Comparison of ENCODE assay signal across 23 cellular contexts in genomic region chr5:100794218-100794617, GRCh38.
"Had no signal": no experiment of that assay in that cellular context is flagged by ENCODE, and none has a peak within 500 bp of the region (broad histone marks: within the 10 kb centered on the region; RNA-seq: fewer than 3 reads in every experiment).

No MANE protein-coding gene starts in this region.

- H3K27me3 ChIP-seq: neural progenitor cell, ovary, right atrium auricular region, right lobe of liver, tibial nerve, upper lobe of left lung, vagina had no signal

- DNase-seq: islet precursor cell; left ventricle myocardium inferior; mesendoderm; naive B cell; natural killer cell; nephron progenitor cell; ovary; right lobe of liver; stimulated activated CD4-positive, alpha-beta T cell treated with anti-CD3 and anti-CD28 coated beads, Interleukin-1b, Interleukin-23, amount 100 ng/mL, for 48 hours; stimulated activated CD4-positive, alpha-beta T cell treated with anti-CD3 and anti-CD28 coated beads, Interleukin-2, amount 100 ng/mL, for 48 hours; stimulated activated CD4-positive, alpha-beta T cell treated with anti-CD3 and anti-CD28 coated beads, Interleukin-4, amount 100 ng/mL, for 4 hours; stimulated activated CD8-positive, alpha-beta memory T cell treated with anti-CD3 and anti-CD28 coated beads, Interleukin-4, amount 100 ng/mL, for 48 hours; stimulated activated naive CD4-positive, alpha-beta T cell treated with Interleukin-2 at 50 U/mL for 16 hours; stimulated activated naive CD8-positive, alpha-beta T cell treated with anti-CD3 and anti-CD28 coated beads, Interleukin-15, amount 100 ng/mL, for 72 hours; substantia nigra had no signal

- H3K9me3 ChIP-seq: ovary, right atrium auricular region, right lobe of liver, vagina had no signal

- H3K27ac ChIP-seq: left ventricle myocardium inferior, neural progenitor cell, ovary, right atrium auricular region, right lobe of liver, tibial nerve, upper lobe of left lung, vagina had no signal

- H3K4me3 ChIP-seq: left ventricle myocardium inferior, lung, neural progenitor cell, ovary, right atrium auricular region, right lobe of liver, smooth muscle cell, tibial nerve, upper lobe of left lung, vagina had no signal

- ATAC-seq: natural killer cell; stimulated activated memory B cell treated with anti-CD40 and anti-IgM and Interleukin-4, amounts not matched to agents 10 μg/mL and 1 μg/mL and 100 μg/mL, for 72 hours; stimulated activated naive CD8-positive, alpha-beta T cell treated with anti-CD3 and anti-CD28 coated beads, Interleukin-15, amount 100 ng/mL, for 72 hours had no signal

- H3K4me1 ChIP-seq: left ventricle myocardium inferior, right atrium auricular region, right lobe of liver, vagina had no signal

- H3K4me2 ChIP-seq: neural progenitor cell, smooth muscle cell had no signal

- H3K9ac ChIP-seq: neural progenitor cell had no signal

- H3K36me3 ChIP-seq: left ventricle myocardium inferior, neural progenitor cell, ovary, right atrium auricular region, right lobe of liver, tibial nerve, upper lobe of left lung, vagina had no signal

- H2AFZ ChIP-seq: neural progenitor cell had no signal
